1 cellular context compared by ENCODE assay signal in the genomic region with DNA sequence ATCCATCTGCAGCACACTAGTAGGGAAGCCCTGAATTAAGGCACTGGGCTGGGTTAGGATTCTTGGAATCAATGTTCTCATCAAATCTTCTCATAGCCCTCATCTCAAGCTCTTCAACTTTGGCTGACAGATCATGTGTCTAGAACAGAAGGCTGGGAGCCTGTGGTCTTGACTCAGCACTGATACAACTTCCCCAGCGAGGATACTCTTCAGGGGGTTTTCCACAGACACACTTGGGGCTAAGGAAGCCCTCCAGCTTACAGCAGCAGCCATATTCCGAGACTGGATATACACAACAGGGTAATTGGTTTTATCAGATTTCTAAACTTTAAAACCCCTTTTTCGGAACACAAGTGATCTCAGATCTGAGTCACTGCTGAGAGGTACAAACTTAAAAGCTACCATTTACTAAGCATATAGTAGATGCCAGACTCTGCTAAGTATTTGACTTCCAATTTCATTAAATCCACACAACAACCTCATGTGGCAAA.
A peak's percentile ranks its signal among the peaks of the same experiment; 100 is the strongest.
TF ChIP-seq lines count a peak whose summit lies in the region.

No MANE protein-coding gene starts in this region.

TF ChIP-seq in GM12878, 131 proteins besides CTCF, POLR2A, EP300 and RAD21 (continues in another document):
- TF ChIP-seq RELA (IDR thresholded peaks at IDR 0.05; ENCODE audit: borderline replicate concordance, partially characterized antibody) (peak; percentile 77), POU2F2 (IDR thresholded peaks at IDR 0.05; ENCODE audit: borderline replicate concordance, low read depth, low read length) (0 out of 3 replicates have a peak, but pooled peaks have one; percentile 48), TCF12 (IDR thresholded peaks at IDR 0.05; ENCODE audit: low read depth, low read length) (peak; percentile 61; the same call in 1 of the 2 replicates), POLR2AphosphoS5 (IDR thresholded peaks at IDR 0.05; ENCODE audit: low read length) (peak; percentile 73), CREM (IDR thresholded peaks at IDR 0.05; ENCODE audit: low read depth) (peak; percentile 36; the same call in 1 of the 2 replicates), SMAD5 (IDR thresholded peaks at IDR 0.05; ENCODE audit: low read depth) (no peak), SPI1 (IDR thresholded peaks at IDR 0.05; ENCODE audit: borderline replicate concordance, insufficient read depth, low read depth, low read length) (peak; percentile 50; the same call in 1 of the 2 replicates), JUNB (IDR thresholded peaks at IDR 0.05) (0 out of 2 replicates have a peak, but pooled peaks have one; percentile 12), WRNIP1 (IDR thresholded peaks at IDR 0.05; ENCODE audit: borderline replicate concordance, low read depth, low read length) (0 out of 2 replicates have a peak, but pooled peaks have one; percentile 39), CHD2 (IDR thresholded peaks at IDR 0.05; ENCODE audit: borderline replicate concordance, low read depth, low read length) (0 out of 2 replicates have a peak, but pooled peaks have one; percentile 2), IKZF2 (IDR thresholded peaks at IDR 0.05) (peak; percentile 37 to 44; a peak in 3 of 4 replicates), EED (IDR thresholded peaks at IDR 0.05; ENCODE audit: low read depth) (no peak; the same call in 1 of the 2 replicates), ATF7 (IDR thresholded peaks at IDR 0.05; ENCODE audit: low read depth) (0 out of 2 replicates have a peak, but pooled peaks have one; percentile 9), BACH1 (IDR thresholded peaks at IDR 0.05; ENCODE audit: borderline replicate concordance) (peak; percentile 55; the same call in 1 of the 2 replicates), SMARCA5 (IDR thresholded peaks at IDR 0.05) (no peak), KAT2A (conservative IDR thresholded peaks at IDR 0.05; ENCODE audit: control insufficient read depth, low read depth, low read length) (no peak), BHLHE40 (IDR thresholded peaks at IDR 0.05; ENCODE audit: borderline replicate concordance in 1 of 2, low read depth in 2 of 2, low read length in 1 of 2) (peak in 1 of 2 experiments; percentile 20; a peak in 1 of 4 replicates), RFX5 (IDR thresholded peaks at IDR 0.05; ENCODE audit: low read depth, low read length) (no peak), YY1 (IDR thresholded peaks at IDR 0.05; ENCODE audit: low read depth, low read length) (peak; percentile 82), IKZF1 (conservative IDR thresholded peaks at IDR 0.05) (peak; percentile 59), GATAD2B (conservative IDR thresholded peaks at IDR 0.05; ENCODE audit: low read depth) (0 out of 2 replicates have a peak, but pooled peaks have one; percentile 26), SUZ12 (IDR thresholded peaks at IDR 0.05; ENCODE audit: unreplicated experiment) (no peak)
- TF ChIP-seq, protein P1, sequence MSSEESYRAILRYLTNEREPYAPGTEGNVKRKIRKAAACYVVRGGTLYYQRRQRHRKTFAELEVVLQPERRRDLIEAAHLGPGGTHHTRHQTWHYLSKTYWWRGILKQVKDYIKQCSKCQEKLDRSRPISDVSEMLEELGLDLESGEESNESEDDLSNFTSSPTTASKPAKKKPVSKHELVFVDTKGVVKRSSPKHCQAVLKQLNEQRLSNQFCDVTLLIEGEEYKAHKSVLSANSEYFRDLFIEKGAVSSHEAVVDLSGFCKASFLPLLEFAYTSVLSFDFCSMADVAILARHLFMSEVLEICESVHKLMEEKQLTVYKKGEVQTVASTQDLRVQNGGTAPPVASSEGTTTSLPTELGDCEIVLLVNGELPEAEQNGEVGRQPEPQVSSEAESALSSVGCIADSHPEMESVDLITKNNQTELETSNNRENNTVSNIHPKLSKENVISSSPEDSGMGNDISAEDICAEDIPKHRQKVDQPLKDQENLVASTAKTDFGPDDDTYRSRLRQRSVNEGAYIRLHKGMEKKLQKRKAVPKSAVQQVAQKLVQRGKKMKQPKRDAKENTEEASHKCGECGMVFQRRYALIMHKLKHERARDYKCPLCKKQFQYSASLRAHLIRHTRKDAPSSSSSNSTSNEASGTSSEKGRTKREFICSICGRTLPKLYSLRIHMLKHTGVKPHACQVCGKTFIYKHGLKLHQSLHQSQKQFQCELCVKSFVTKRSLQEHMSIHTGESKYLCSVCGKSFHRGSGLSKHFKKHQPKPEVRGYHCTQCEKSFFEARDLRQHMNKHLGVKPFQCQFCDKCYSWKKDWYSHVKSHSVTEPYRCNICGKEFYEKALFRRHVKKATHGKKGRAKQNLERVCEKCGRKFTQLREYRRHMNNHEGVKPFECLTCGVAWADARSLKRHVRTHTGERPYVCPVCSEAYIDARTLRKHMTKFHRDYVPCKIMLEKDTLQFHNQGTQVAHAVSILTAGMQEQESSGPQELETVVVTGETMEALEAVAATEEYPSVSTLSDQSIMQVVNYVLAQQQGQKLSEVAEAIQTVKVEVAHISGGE (CRISPR knock-in tag; IDR thresholded peaks at IDR 0.05) = no peak
- TF ChIP-seq, protein P2, sequence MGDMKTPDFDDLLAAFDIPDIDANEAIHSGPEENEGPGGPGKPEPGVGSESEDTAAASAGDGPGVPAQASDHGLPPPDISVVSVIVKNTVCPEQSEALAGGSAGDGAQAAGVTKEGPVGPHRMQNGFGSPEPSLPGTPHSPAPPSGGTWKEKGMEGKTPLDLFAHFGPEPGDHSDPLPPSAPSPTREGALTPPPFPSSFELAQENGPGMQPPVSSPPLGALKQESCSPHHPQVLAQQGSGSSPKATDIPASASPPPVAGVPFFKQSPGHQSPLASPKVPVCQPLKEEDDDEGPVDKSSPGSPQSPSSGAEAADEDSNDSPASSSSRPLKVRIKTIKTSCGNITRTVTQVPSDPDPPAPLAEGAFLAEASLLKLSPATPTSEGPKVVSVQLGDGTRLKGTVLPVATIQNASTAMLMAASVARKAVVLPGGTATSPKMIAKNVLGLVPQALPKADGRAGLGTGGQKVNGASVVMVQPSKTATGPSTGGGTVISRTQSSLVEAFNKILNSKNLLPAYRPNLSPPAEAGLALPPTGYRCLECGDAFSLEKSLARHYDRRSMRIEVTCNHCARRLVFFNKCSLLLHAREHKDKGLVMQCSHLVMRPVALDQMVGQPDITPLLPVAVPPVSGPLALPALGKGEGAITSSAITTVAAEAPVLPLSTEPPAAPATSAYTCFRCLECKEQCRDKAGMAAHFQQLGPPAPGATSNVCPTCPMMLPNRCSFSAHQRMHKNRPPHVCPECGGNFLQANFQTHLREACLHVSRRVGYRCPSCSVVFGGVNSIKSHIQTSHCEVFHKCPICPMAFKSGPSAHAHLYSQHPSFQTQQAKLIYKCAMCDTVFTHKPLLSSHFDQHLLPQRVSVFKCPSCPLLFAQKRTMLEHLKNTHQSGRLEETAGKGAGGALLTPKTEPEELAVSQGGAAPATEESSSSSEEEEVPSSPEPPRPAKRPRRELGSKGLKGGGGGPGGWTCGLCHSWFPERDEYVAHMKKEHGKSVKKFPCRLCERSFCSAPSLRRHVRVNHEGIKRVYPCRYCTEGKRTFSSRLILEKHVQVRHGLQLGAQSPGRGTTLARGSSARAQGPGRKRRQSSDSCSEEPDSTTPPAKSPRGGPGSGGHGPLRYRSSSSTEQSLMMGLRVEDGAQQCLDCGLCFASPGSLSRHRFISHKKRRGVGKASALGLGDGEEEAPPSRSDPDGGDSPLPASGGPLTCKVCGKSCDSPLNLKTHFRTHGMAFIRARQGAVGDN (IDR thresholded peaks at IDR 0.05) = peak; percentile 75
- TF ChIP-seq, protein P3, sequence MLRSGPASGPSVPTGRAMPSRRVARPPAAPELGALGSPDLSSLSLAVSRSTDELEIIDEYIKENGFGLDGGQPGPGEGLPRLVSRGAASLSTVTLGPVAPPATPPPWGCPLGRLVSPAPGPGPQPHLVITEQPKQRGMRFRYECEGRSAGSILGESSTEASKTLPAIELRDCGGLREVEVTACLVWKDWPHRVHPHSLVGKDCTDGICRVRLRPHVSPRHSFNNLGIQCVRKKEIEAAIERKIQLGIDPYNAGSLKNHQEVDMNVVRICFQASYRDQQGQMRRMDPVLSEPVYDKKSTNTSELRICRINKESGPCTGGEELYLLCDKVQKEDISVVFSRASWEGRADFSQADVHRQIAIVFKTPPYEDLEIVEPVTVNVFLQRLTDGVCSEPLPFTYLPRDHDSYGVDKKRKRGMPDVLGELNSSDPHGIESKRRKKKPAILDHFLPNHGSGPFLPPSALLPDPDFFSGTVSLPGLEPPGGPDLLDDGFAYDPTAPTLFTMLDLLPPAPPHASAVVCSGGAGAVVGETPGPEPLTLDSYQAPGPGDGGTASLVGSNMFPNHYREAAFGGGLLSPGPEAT (IDR thresholded peaks at IDR 0.05; ENCODE audit: low read depth) = peak; percentile 78
- TF ChIP-seq, protein P4, sequence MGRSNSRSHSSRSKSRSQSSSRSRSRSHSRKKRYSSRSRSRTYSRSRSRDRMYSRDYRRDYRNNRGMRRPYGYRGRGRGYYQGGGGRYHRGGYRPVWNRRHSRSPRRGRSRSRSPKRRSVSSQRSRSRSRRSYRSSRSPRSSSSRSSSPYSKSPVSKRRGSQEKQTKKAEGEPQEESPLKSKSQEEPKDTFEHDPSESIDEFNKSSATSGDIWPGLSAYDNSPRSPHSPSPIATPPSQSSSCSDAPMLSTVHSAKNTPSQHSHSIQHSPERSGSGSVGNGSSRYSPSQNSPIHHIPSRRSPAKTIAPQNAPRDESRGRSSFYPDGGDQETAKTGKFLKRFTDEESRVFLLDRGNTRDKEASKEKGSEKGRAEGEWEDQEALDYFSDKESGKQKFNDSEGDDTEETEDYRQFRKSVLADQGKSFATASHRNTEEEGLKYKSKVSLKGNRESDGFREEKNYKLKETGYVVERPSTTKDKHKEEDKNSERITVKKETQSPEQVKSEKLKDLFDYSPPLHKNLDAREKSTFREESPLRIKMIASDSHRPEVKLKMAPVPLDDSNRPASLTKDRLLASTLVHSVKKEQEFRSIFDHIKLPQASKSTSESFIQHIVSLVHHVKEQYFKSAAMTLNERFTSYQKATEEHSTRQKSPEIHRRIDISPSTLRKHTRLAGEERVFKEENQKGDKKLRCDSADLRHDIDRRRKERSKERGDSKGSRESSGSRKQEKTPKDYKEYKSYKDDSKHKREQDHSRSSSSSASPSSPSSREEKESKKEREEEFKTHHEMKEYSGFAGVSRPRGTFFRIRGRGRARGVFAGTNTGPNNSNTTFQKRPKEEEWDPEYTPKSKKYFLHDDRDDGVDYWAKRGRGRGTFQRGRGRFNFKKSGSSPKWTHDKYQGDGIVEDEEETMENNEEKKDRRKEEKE (IDR thresholded peaks at IDR 0.05) = no peak
- TF ChIP-seq, protein P5, sequence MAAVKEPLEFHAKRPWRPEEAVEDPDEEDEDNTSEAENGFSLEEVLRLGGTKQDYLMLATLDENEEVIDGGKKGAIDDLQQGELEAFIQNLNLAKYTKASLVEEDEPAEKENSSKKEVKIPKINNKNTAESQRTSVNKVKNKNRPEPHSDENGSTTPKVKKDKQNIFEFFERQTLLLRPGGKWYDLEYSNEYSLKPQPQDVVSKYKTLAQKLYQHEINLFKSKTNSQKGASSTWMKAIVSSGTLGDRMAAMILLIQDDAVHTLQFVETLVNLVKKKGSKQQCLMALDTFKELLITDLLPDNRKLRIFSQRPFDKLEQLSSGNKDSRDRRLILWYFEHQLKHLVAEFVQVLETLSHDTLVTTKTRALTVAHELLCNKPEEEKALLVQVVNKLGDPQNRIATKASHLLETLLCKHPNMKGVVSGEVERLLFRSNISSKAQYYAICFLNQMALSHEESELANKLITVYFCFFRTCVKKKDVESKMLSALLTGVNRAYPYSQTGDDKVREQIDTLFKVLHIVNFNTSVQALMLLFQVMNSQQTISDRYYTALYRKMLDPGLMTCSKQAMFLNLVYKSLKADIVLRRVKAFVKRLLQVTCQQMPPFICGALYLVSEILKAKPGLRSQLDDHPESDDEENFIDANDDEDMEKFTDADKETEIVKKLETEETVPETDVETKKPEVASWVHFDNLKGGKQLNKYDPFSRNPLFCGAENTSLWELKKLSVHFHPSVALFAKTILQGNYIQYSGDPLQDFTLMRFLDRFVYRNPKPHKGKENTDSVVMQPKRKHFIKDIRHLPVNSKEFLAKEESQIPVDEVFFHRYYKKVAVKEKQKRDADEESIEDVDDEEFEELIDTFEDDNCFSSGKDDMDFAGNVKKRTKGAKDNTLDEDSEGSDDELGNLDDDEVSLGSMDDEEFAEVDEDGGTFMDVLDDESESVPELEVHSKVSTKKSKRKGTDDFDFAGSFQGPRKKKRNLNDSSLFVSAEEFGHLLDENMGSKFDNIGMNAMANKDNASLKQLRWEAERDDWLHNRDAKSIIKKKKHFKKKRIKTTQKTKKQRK (IDR thresholded peaks at IDR 0.05; ENCODE audit: low read depth, low read length) = no peak
- TF ChIP-seq, protein P6, sequence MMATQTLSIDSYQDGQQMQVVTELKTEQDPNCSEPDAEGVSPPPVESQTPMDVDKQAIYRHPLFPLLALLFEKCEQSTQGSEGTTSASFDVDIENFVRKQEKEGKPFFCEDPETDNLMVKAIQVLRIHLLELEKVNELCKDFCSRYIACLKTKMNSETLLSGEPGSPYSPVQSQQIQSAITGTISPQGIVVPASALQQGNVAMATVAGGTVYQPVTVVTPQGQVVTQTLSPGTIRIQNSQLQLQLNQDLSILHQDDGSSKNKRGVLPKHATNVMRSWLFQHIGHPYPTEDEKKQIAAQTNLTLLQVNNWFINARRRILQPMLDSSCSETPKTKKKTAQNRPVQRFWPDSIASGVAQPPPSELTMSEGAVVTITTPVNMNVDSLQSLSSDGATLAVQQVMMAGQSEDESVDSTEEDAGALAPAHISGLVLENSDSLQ (IDR thresholded peaks at IDR 0.05) = peak; percentile 80
- TF ChIP-seq, protein P7, sequence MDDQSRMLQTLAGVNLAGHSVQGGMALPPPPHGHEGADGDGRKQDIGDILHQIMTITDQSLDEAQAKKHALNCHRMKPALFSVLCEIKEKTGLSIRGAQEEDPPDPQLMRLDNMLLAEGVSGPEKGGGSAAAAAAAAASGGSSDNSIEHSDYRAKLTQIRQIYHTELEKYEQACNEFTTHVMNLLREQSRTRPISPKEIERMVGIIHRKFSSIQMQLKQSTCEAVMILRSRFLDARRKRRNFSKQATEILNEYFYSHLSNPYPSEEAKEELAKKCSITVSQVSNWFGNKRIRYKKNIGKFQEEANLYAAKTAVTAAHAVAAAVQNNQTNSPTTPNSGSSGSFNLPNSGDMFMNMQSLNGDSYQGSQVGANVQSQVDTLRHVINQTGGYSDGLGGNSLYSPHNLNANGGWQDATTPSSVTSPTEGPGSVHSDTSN (IDR thresholded peaks at IDR 0.05; ENCODE audit: insufficient replicate concordance, low read depth, low read length) = peak; percentile 32
- TF ChIP-seq, protein P8, sequence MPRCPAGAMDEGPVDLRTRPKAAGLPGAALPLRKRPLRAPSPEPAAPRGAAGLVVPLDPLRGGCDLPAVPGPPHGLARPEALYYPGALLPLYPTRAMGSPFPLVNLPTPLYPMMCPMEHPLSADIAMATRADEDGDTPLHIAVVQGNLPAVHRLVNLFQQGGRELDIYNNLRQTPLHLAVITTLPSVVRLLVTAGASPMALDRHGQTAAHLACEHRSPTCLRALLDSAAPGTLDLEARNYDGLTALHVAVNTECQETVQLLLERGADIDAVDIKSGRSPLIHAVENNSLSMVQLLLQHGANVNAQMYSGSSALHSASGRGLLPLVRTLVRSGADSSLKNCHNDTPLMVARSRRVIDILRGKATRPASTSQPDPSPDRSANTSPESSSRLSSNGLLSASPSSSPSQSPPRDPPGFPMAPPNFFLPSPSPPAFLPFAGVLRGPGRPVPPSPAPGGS (IDR thresholded peaks at IDR 0.05; ENCODE audit: borderline replicate concordance, insufficient read depth, low read depth, low read length, poor library complexity, severe bottlenecking) = peak; percentile 32
